ENCODE assay signal across 19 cellular contexts in the genomic region with DNA sequence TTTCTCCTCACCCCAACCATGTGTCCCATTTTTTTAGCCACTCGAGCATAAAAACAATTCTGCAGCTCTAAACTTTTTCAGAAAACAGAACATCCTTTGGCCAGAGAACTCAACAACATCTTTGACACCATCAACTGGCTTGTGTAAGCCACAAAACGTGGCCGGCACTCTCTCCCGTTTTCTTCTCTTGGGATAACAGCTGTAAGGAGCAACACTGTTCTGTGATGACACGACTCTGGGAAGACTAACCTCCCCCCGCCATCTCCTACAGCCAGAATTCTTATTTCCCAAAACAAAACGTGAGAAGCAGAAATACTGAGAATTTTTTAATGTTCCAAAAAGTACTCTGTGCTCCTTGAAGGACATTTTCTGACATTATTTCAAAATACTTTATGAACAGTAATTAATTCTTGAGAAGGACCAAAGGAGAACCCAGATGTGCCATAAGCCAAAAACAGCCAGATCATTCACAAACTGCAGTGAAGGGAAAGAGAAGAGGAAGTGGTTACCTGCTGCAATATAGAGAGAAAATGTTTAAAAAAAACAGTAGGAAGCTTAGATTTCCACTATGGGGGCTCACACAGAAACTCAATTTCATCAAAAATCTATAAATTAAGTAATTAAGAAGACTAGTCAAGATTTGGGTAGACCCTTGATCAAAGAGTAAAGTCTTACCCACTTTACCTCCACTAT. TPM values are rescaled to one million over a fixed set of nuclear protein-coding genes. Genes with fewer than 3 reads are reported as not detected.
DNase-seq lines count a peak whose midpoint lies in the region; ATAC-seq and TF ChIP-seq lines count a peak whose summit lies in the region.
"Had no signal": no experiment of that assay in that cellular context is flagged by ENCODE, and none has a peak within 500 bp of the region (broad histone marks: within the 10 kb centered on the region; RNA-seq: fewer than 3 reads in every experiment).

No MANE protein-coding gene starts in this region.

- peak overlapping the region; percentile 8 to 34 for H3K4me3 Mint-ChIP-seq in stimulated activated naive CD8-positive, alpha-beta T cell treated with anti-CD3 and anti-CD28 coated beads, Interleukin-15, amount 100 ng/mL, for 72 hours
- H3K4me3 Mint-ChIP-seq: activated CD4-positive, alpha-beta memory T cell treated with anti-CD3 and anti-CD28 coated beads for 36 hours; activated T-cell treated with anti-CD3 and anti-CD28 coated beads, Interleukin-2, amount 50 U/mL, for 24 hours had no signal

- TF ChIP-seq CTCF in gastroesophageal sphincter (IDR thresholded peaks at IDR 0.05): no peak

- H3K4me1 Mint-ChIP-seq in stimulated activated naive CD8-positive, alpha-beta T cell treated with anti-CD3 and anti-CD28 coated beads, Interleukin-15, amount 100 ng/mL, for 72 hours: peaks cover 13% of the 10 kb centered on the region

- H3K9me3 ChIP-seq in gastroesophageal sphincter: no peaks in the 10 kb centered on the region
- H3K9me3 ChIP-seq: A549 had no signal

- no peak for DNase-seq in stimulated activated naive CD8-positive, alpha-beta T cell treated with anti-CD3 and anti-CD28 coated beads, Interleukin-15, amount 100 ng/mL, for 72 hours
- no peak for DNase-seq in stimulated activated naive CD8-positive, alpha-beta T cell treated with anti-CD3 and anti-CD28 coated beads, Interleukin-15, Interleukin-2, amounts not matched to agents 100 U/mL and 50 U/mL, for 24 hours
- no peak for DNase-seq in sciatic nerve (ENCODE audit: low spot score)
- no peak for DNase-seq in NCI-H510A treated with DMSO at 0.1 percent for 48 hours (lab: John Stamatoyannopoulos, UW)
- DNase-seq in NCI-H774 (lab: John Stamatoyannopoulos, UW): no peak
- DNase-seq in SHP77 (lab: John Stamatoyannopoulos, UW): no peak
- DNase-seq: activated naive CD4-positive, alpha-beta T cell treated with anti-CD3 and anti-CD28 coated beads, Interleukin-2, amount 50 U/mL, for 16 hours; activated T-cell treated with anti-CD3 and anti-CD28 coated beads, Interleukin-2, amount 50 U/mL, for 24 hours; C1 segment of cervical spinal cord; Karpas-422; NCI-H1436; nucleus accumbens; T-helper 2 cell had no signal

- no peak for TF ChIP-seq EP300 in gastroesophageal sphincter (IDR thresholded peaks at IDR 0.05)

- peaks cover 9 to 100% (median 28%) of the 10 kb centered on the region in 3 donors for H3K4me1 ChIP-seq in gastroesophageal sphincter

- intact Hi-C loops in sciatic nerve (cut with DNase I): no loop called here

- no peak for TF ChIP-seq POLR2A in gastroesophageal sphincter (IDR thresholded peaks at IDR 0.05)

- no peak overlapping the region for H3K4me3 ChIP-seq in gastroesophageal sphincter
- H3K4me3 ChIP-seq: A549 had no signal

- peak overlapping the region; percentile 17 to 82 (median 68) for H3K27ac ChIP-seq in gastroesophageal sphincter
- H3K27ac ChIP-seq: A549 had no signal

- H3K27me3 ChIP-seq in gastroesophageal sphincter: no peaks in the 10 kb centered on the region

- H3K27ac Mint-ChIP-seq in stimulated activated naive CD8-positive, alpha-beta T cell treated with anti-CD3 and anti-CD28 coated beads, Interleukin-15, amount 100 ng/mL, for 72 hours: no peak overlapping the region
- H3K27ac Mint-ChIP-seq: activated CD4-positive, alpha-beta memory T cell treated with anti-CD3 and anti-CD28 coated beads for 36 hours; activated T-cell treated with anti-CD3 and anti-CD28 coated beads, Interleukin-2, amount 50 U/mL, for 24 hours had no signal

- H3K9me3 Mint-ChIP-seq in stimulated activated naive CD8-positive, alpha-beta T cell treated with anti-CD3 and anti-CD28 coated beads, Interleukin-15, amount 100 ng/mL, for 72 hours: peaks cover 5 to 14% of the 10 kb centered on the region in 2 donors
- H3K9me3 Mint-ChIP-seq: activated CD4-positive, alpha-beta memory T cell treated with anti-CD3 and anti-CD28 coated beads for 36 hours; activated T-cell treated with anti-CD3 and anti-CD28 coated beads, Interleukin-2, amount 50 U/mL, for 24 hours had no signal

- H3K27me3 Mint-ChIP-seq in stimulated activated naive CD8-positive, alpha-beta T cell treated with anti-CD3 and anti-CD28 coated beads, Interleukin-15, amount 100 ng/mL, for 72 hours: peaks cover 63% of the 10 kb centered on the region

- ATAC-seq in stimulated activated naive CD8-positive, alpha-beta T cell treated with anti-CD3 and anti-CD28 coated beads, Interleukin-15, amount 100 ng/mL, for 72 hours: no peak
- ATAC-seq in stimulated activated naive CD8-positive, alpha-beta T cell treated with anti-CD3 and anti-CD28 coated beads, Interleukin-15, Interleukin-2, amounts not matched to agents 100 U/mL and 50 U/mL, for 24 hours: no peak
- ATAC-seq in gastroesophageal sphincter: peak; percentile 72
- peak; percentile 84 for ATAC-seq in sciatic nerve
- no peak for ATAC-seq in HG03571 (IDR thresholded peaks at IDR 0.05; ENCODE audit: unreplicated experiment)
- ATAC-seq: A549, HCT116, left lobe of liver had no signal

- 48 to 56% methylated on average over 4 to 7 of the region's 7 CpGs for WGBS in gastroesophageal sphincter (ENCODE audit: low coverage in 1 of 2), 2 donors

- no peaks in the 10 kb centered on the region for H3K36me3 ChIP-seq in gastroesophageal sphincter

RNA-seq across cellular contexts. Expression of a gene that starts 25.8 kb away (rescaled TPM):
- total RNA-seq in gastroesophageal sphincter (100 to 1,000 TPM; 278 to 618 (median 440) TPM), sciatic nerve (423 TPM)
- total RNA-seq: activated CD4-positive, alpha-beta memory T cell treated with anti-CD3 and anti-CD28 coated beads for 36 hours had no signal

RNA-seq across cellular contexts. Expression of a gene that starts 25.9 kb away (rescaled TPM):
- total RNA-seq in gastroesophageal sphincter: 100 to 1,000 TPM; 478 to 945 (median 543) TPM
- 417 TPM for total RNA-seq in sciatic nerve
- total RNA-seq: activated CD4-positive, alpha-beta memory T cell treated with anti-CD3 and anti-CD28 coated beads for 36 hours had no signal

Comparison
In these comparisons a context has a peak if more than half of its experiments do, and no peak if none do; other contexts are left out.
1. ATAC-seq: peak in gastroesophageal sphincter (single experiment) and sciatic nerve (single experiment); none in stimulated activated naive CD8-positive, alpha-beta T cell treated with anti-CD3 and anti-CD28 coated beads, Interleukin-15, amount 100 ng/mL, for 72 hours (single experiment), stimulated activated naive CD8-positive, alpha-beta T cell treated with anti-CD3 and anti-CD28 coated beads, Interleukin-15, Interleukin-2, amounts not matched to agents 100 U/mL and 50 U/mL, for 24 hours (single experiment) and HG03571 (single experiment).